11 cellular contexts compared by ENCODE assay signal in genomic region chr5:110224050-110224449, GRCh38.
"Had no signal": no experiment of that assay in that cellular context is flagged by ENCODE, and none has a peak within 500 bp of the region (broad histone marks: within the 10 kb centered on the region; RNA-seq: fewer than 3 reads in every experiment).

No MANE protein-coding gene starts in this region.

- H3K27ac ChIP-seq: GM23248 had no signal

- H2AFZ ChIP-seq: GM23248, GM23338 had no signal

- H3K4me2 ChIP-seq: GM23338 had no signal

- H3K4me3 ChIP-seq: GM23248, GM23338, HAP-1 had no signal

- H3K4me1 ChIP-seq: HAP-1 had no signal

- FAIRE-seq: H1, H54 had no signal

- ATAC-seq: GM23338, HCT116 had no signal

- H3K9me3 ChIP-seq: HAP-1 had no signal

- DNase-seq: GM23248, GOT3, H7, H9, HCEC 1CT, HFFc6 had no signal

- H3K9ac ChIP-seq: GM23248 had no signal

- H3K36me3 ChIP-seq: HAP-1 had no signal
